8 cellular contexts compared by ENCODE assay signal in genomic region chr4:56655627-56656345, GRCh38. TPM values are rescaled to one million over a fixed set of nuclear protein-coding genes. Genes with fewer than 3 reads are reported as not detected.
A peak's percentile ranks its signal among the peaks of the same experiment; 100 is the strongest.
DNase-seq lines count a peak whose midpoint lies in the region; ATAC-seq and TF ChIP-seq lines count a peak whose summit lies in the region.

No MANE protein-coding gene starts in this region.

- peak overlapping the region; percentile 86 for H3K4me2 ChIP-seq in GM23338

- H2AFZ ChIP-seq in GM23338, result peak overlapping the region; percentile 86

- no peak for TF ChIP-seq POLR2A in upper lobe of left lung (IDR thresholded peaks at IDR 0.05)

- 18 to 24% methylated on average over 6 to 28 of the region's 79 CpGs for WGBS in upper lobe of left lung, 2 donors

- no peaks in the 10 kb centered on the region for H3K79me2 ChIP-seq in GM23338 (replicated peaks; ENCODE audit: insufficient read depth)

- peaks cover 52% of the 10 kb centered on the region for H3K27me3 Mint-ChIP-seq in GM23338 (ENCODE audit: insufficient read depth, low read depth, poor library complexity)
- H3K27me3 Mint-ChIP-seq in activated CD4-positive, alpha-beta T cell treated with anti-CD3 and anti-CD28 coated beads, Interleukin-2, amount 10 ng/mL, durations not matched to agents 7 days and 5 days, result peaks cover 35% of the 10 kb centered on the region
- H3K27me3 Mint-ChIP-seq in naive B cell, result peaks cover 9 to 37% (median 19%) of the 10 kb centered on the region in 3 donors

- TF ChIP-seq CTCF in GM23338 (conservative IDR thresholded peaks at IDR 0.05; ENCODE audit: low read depth in 2 of 2) (no peak), epithelial cell of proximal tubule (conservative IDR thresholded peaks at IDR 0.05; ENCODE audit: low read depth, low read length) (no peak), upper lobe of left lung (IDR thresholded peaks at IDR 0.05) (no peak)

- ATAC-seq in GM23338 (peak; percentile 62), naive B cell (ENCODE audit: low read depth in 2 of 2) (peak; percentile 47 to 54), upper lobe of left lung (ENCODE audit: low FRiP score in 2 of 2) (peak; percentile 35 to 46), GM21381 (IDR thresholded peaks at IDR 0.05; ENCODE audit: unreplicated experiment) (no peak)

- H3F3A ChIP-seq in GM23338 (replicated peaks; ENCODE audit: low read depth), result no peaks in the 10 kb centered on the region

- H4K20me1 ChIP-seq in GM23338 (replicated peaks; ENCODE audit: insufficient read depth), result peaks cover 16% of the 10 kb centered on the region

- H3K9me3 Mint-ChIP-seq in GM23338 (peaks cover 2% of the 10 kb centered on the region; the same call in 2 of the 3 replicates), naive B cell (no peaks in the 10 kb centered on the region)
- no peaks in the 10 kb centered on the region for H3K9me3 Mint-ChIP-seq in activated CD4-positive, alpha-beta T cell treated with anti-CD3 and anti-CD28 coated beads, Interleukin-2, amount 10 ng/mL, durations not matched to agents 7 days and 5 days

- peaks cover 100% of the 10 kb centered on the region for H3K27me3 ChIP-seq in GM23338 (ENCODE audit: insufficient read depth)
- peaks cover 0 to 13% (median 8%) of the 10 kb centered on the region in 4 donors for H3K27me3 ChIP-seq in upper lobe of left lung

- no peaks in the 10 kb centered on the region for H3K9me3 ChIP-seq in upper lobe of left lung

- no peak for TF ChIP-seq EP300 in upper lobe of left lung (IDR thresholded peaks at IDR 0.05)

- H3K4me1 ChIP-seq in GM23338 (ENCODE audit: insufficient read depth) (peaks cover 6% of the 10 kb centered on the region; the same call in 1 of the 2 replicates), upper lobe of left lung (peaks cover 20 to 37% (median 32%) of the 10 kb centered on the region in 4 donors)

- CTCF ChIA-PET in activated CD4-positive, alpha-beta T cell treated with anti-CD3 and anti-CD28 coated beads, Interleukin-2, amount 10 ng/mL, durations not matched to agents 7 days and 5 days (lab: Charles Lee), result interaction anchor here (1.2 kb wide), 1 partner anchor 21 kb away, joined by 4 read pairs; no protein-coding TSS in a partner anchor

- H3K36me3 ChIP-seq in GM23338 (ENCODE audit: insufficient read depth) (no peaks in the 10 kb centered on the region), upper lobe of left lung (no peaks in the 10 kb centered on the region)

- H3K4me3 ChIP-seq in GM23338 (peak overlapping the region; percentile 65), epithelial cell of proximal tubule (ENCODE audit: low read depth, low read length) (peak overlapping the region; percentile 51), upper lobe of left lung (peak overlapping the region; percentile 31 to 53 (median 46))

- no peak overlapping the region for H3K27ac Mint-ChIP-seq in GM23338
- peak overlapping the region; percentile 87 for H3K27ac Mint-ChIP-seq in activated CD4-positive, alpha-beta T cell treated with anti-CD3 and anti-CD28 coated beads, Interleukin-2, amount 10 ng/mL, durations not matched to agents 7 days and 5 days
- peak overlapping the region in 4 of 6 donors; percentile 76 to 96 (median 91) for H3K27ac Mint-ChIP-seq in naive B cell

- DNase-seq in GM23338 (ENCODE audit: low spot score), result peak; percentile 33
- DNase-seq in activated CD4-positive, alpha-beta T cell treated with anti-CD3 and anti-CD28 coated beads, Interleukin-2, amount 10 ng/mL, durations not matched to agents 7 days and 5 days, result peak; percentile 20
- DNase-seq in epithelial cell of proximal tubule (ENCODE audit: low read depth), result no peak
- peak; percentile 6 for DNase-seq in naive B cell
- peak in 1 of 2 donors; percentile 86 for DNase-seq in upper lobe of left lung
- no peak for DNase-seq in middle frontal gyrus (ENCODE audit: extremely low spot score, low spot score)
- no peak for DNase-seq in medulla oblongata (ENCODE audit: extremely low spot score)

- peak overlapping the region; percentile 90 for H3K4me3 Mint-ChIP-seq in GM23338
- H3K4me3 Mint-ChIP-seq in activated CD4-positive, alpha-beta T cell treated with anti-CD3 and anti-CD28 coated beads, Interleukin-2, amount 10 ng/mL, durations not matched to agents 7 days and 5 days, result peak overlapping the region; percentile 84
- H3K4me3 Mint-ChIP-seq in naive B cell, result peak overlapping the region; percentile 88 to 98 (median 96)

- no peaks in the 10 kb centered on the region for H3K36me3 Mint-ChIP-seq in GM23338 (ENCODE audit: low read depth)
- H3K36me3 Mint-ChIP-seq in activated CD4-positive, alpha-beta T cell treated with anti-CD3 and anti-CD28 coated beads, Interleukin-2, amount 10 ng/mL, durations not matched to agents 7 days and 5 days (ENCODE audit: low read depth), result peaks cover 15% of the 10 kb centered on the region
- H3K36me3 Mint-ChIP-seq in naive B cell, result no peaks in the 10 kb centered on the region

- peaks cover 13% of the 10 kb centered on the region; the same call in 2 of the 3 replicates for H3K4me1 Mint-ChIP-seq in GM23338
- H3K4me1 Mint-ChIP-seq in activated CD4-positive, alpha-beta T cell treated with anti-CD3 and anti-CD28 coated beads, Interleukin-2, amount 10 ng/mL, durations not matched to agents 7 days and 5 days, result peaks cover 64% of the 10 kb centered on the region
- peaks cover 42 to 55% (median 45%) of the 10 kb centered on the region in 3 donors for H3K4me1 Mint-ChIP-seq in naive B cell

- POLR2A ChIA-PET in activated CD4-positive, alpha-beta T cell treated with anti-CD3 and anti-CD28 coated beads, Interleukin-2, amount 10 ng/mL, durations not matched to agents 7 days and 5 days (lab: Charles Lee), result no interaction called here

- H3K27ac ChIP-seq in GM23338 (ENCODE audit: low read depth) (no peak overlapping the region), upper lobe of left lung (peak overlapping the region; percentile 50 to 76 (median 62))

- H3K9me2 ChIP-seq in GM23338 (ENCODE audit: insufficient read depth), result no peaks in the 10 kb centered on the region

TF ChIP-seq in GM23338, 12 proteins besides CTCF, POLR2A, EP300 and RAD21:
- TF ChIP-seq EZH2 (IDR thresholded peaks at IDR 0.05; ENCODE audit: low read depth, unreplicated experiment), result peak; percentile 33
- TF ChIP-seq EZH2phosphoT487 (IDR thresholded peaks at IDR 0.05; ENCODE audit: unreplicated experiment), result peak; percentile 75
- no peak for TF ChIP-seq REST (IDR thresholded peaks at IDR 0.05; ENCODE audit: unreplicated experiment)

RNA-seq across cellular contexts. Expression of gene HOPX, which starts 25.3 kb away (rescaled TPM):
- total RNA-seq in GM23338 (2014; rRNA removed; shearing (Covaris generic)), result not detected in 2 replicates
- not detected in 2 replicates for polyA plus RNA-seq in GM23338 (2016; fragmentation: Nextera tagmentation; extraction: Ambion mirVana)
- total RNA-seq in activated CD4-positive, alpha-beta T cell treated with anti-CD3 and anti-CD28 coated beads, Interleukin-2, amount 10 ng/mL, durations not matched to agents 7 days and 5 days, result 10 to 100 TPM; 72.3 to 74.6 TPM
- total RNA-seq in epithelial cell of proximal tubule, result 1.6 TPM in 1 of 2 replicates, not detected in the other
- polyA plus RNA-seq in naive B cell (ENCODE audit: low read depth in 6 of 6), result 100 to 1,000 TPM in 1 of 6 donors, 10 to 100 TPM in 4, 1 to 10 TPM in 1; 9.4 to 139 (median 27.3) TPM
- 1,000 to 10,000 TPM in 2 of 6 donors, 100 to 1,000 TPM in 4; 235 to 1,594 (median 506) TPM for total RNA-seq in upper lobe of left lung

Comparison
In these comparisons a context has a peak if more than half of its experiments do, and no peak if none do; other contexts are left out.
1. DNase-seq: peak in GM23338 (single experiment), activated CD4-positive, alpha-beta T cell treated with anti-CD3 and anti-CD28 coated beads, Interleukin-2, amount 10 ng/mL, durations not matched to agents 7 days and 5 days (single experiment) and naive B cell (single experiment); none in epithelial cell of proximal tubule (single experiment), middle frontal gyrus (single experiment) and medulla oblongata (single experiment).
2. RNA of gene HOPX, which starts 25.3 kb away (total RNA-seq): 235 to 1,594 TPM in upper lobe of left lung and 72.3 to 74.6 TPM in activated CD4-positive, alpha-beta T cell treated with anti-CD3 and anti-CD28 coated beads, Interleukin-2, amount 10 ng/mL, durations not matched to agents 7 days and 5 days; not detected in GM23338 and 1.6 TPM in epithelial cell of proximal tubule; every median in the first group is over 10 times any median in the second.
3. Peak in every context shown above with its lines, with median percentiles within 50 percentile points of each other: H3K4me3 ChIP-seq and H3K4me3 Mint-ChIP-seq.